ENCODE assay signal across 8 cellular contexts in the genomic region with DNA sequence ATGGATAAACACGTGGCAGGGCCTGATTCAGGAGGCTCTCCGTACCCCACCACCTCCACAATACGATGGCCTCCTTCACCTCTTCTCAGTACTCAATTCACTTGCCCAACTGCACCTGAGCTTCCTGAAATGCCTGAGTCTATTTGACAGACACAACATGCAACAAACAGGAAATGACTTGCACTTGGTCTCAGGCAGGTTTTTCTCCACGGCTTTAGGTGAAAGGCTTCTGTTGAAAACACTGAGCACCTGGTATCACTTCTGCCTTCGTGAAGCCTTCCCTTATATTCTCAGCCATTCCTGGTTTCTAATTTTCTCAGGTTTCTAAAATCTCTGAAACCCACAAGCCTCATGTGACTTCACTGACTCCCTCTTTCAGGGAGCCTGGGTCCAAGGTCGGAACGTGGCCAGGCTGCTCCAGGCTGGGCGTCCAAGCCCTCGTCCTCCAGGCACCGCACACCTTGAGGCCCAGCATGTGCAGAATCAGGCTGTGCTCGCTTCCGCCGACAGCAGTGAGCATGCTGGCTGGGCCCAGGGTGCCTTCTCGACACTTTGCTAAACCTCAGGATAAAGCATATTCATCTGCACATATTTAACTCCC. TPM values are rescaled to one million over a fixed set of nuclear protein-coding genes. Genes with fewer than 3 reads are reported as not detected.
DNase-seq lines count a peak whose midpoint lies in the region; ATAC-seq and TF ChIP-seq lines count a peak whose summit lies in the region.

No MANE protein-coding gene starts in this region.

- intact Hi-C loops in ascending aorta (cut with DNase I), result no loop called here

- 90 to 93% methylated on average over 11 to 14 of the region's 14 CpGs for WGBS in endodermal cell (ENCODE audit: insufficient coverage in 1 of 2, insufficient read length in 1 of 2), 2 experiments

- H3K4me3 ChIP-seq in CD8-positive, alpha-beta memory T cell (ENCODE audit: low read length), result no peak overlapping the region
- H3K4me3 ChIP-seq in OCI-LY3 (ENCODE audit: low read length), result peak overlapping the region; percentile 37
- H3K4me3 ChIP-seq in endodermal cell (ENCODE audit: low read length), result no peak overlapping the region
- no peak overlapping the region for H3K4me3 ChIP-seq in ascending aorta

- H3K9me3 Mint-ChIP-seq in CD8-positive, alpha-beta memory T cell, result peaks cover 0 to 2% (median 0%) of the 10 kb centered on the region in 5 donors
- H3K9me3 Mint-ChIP-seq in endodermal cell, result no peaks in the 10 kb centered on the region

- CTCF ChIA-PET in CD8-positive, alpha-beta memory T cell (lab: Charles Lee), result no interaction called here

- H3K4me1 Mint-ChIP-seq in CD8-positive, alpha-beta memory T cell, result peaks cover 49 to 74% (median 63%) of the 10 kb centered on the region in 3 donors
- peaks cover 48% of the 10 kb centered on the region for H3K4me1 Mint-ChIP-seq in endodermal cell

- H4K20me1 ChIP-seq in OCI-LY3 (ENCODE audit: insufficient read depth, low read length), result peaks cover 57% of the 10 kb centered on the region

- no peaks in the 10 kb centered on the region for H3K27me3 ChIP-seq in CD8-positive, alpha-beta memory T cell (ENCODE audit: insufficient read depth, low read length, poor library complexity, severe bottlenecking)
- H3K27me3 ChIP-seq in OCI-LY3 (ENCODE audit: low read depth, low read length) (no peaks in the 10 kb centered on the region), endodermal cell (ENCODE audit: control insufficient read depth, insufficient read depth, low read length, poor library complexity, severe bottlenecking) (no peaks in the 10 kb centered on the region), ascending aorta (no peaks in the 10 kb centered on the region)

- POLR2A ChIA-PET in CD8-positive, alpha-beta memory T cell (lab: Charles Lee), result no interaction called here

- no peaks in the 10 kb centered on the region for H3K36me3 ChIP-seq in CD8-positive, alpha-beta memory T cell (ENCODE audit: insufficient read depth, low read length)
- H3K36me3 ChIP-seq in OCI-LY3 (replicated peaks; ENCODE audit: low read depth, low read length), result peaks cover 3% of the 10 kb centered on the region
- H3K36me3 ChIP-seq in endodermal cell (ENCODE audit: control insufficient read depth, insufficient read depth, low read length), result no peaks in the 10 kb centered on the region
- H3K36me3 ChIP-seq in ascending aorta, result no peaks in the 10 kb centered on the region

- no peak overlapping the region for H2AFZ ChIP-seq in OCI-LY3 (ENCODE audit: low read depth, low read length)

- peaks cover 42% of the 10 kb centered on the region for H3K4me1 ChIP-seq in CD8-positive, alpha-beta memory T cell (ENCODE audit: insufficient read depth, low read length)
- H3K4me1 ChIP-seq in OCI-LY3 (ENCODE audit: low read length) (peaks cover 28% of the 10 kb centered on the region), endodermal cell (ENCODE audit: control insufficient read depth, insufficient read depth, low read length) (no peaks in the 10 kb centered on the region), ascending aorta (peaks cover 0 to 5% of the 10 kb centered on the region in 2 donors)

- peak in 2 of 5 donors; percentile 47 to 62 for DNase-seq in CD8-positive, alpha-beta memory T cell
- DNase-seq in endodermal cell (no peak), ascending aorta (ENCODE audit: low spot score in 2 of 2) (no peak), SIG-M5 treated with dmso at 0.1 percent for 504 hours (lab: John Stamatoyannopoulos, UW; ENCODE audit: unreplicated experiment) (no peak)

- H3K79me2 ChIP-seq in OCI-LY3 (ENCODE audit: low read length), result peaks cover 97% of the 10 kb centered on the region

- no peak overlapping the region for H3K27ac ChIP-seq in CD8-positive, alpha-beta memory T cell (ENCODE audit: low read depth, low read length)
- H3K27ac ChIP-seq in OCI-LY3 (ENCODE audit: low read length), result peak overlapping the region; percentile 74
- H3K27ac ChIP-seq in endodermal cell (ENCODE audit: low read depth, low read length), result no peak overlapping the region
- H3K27ac ChIP-seq in ascending aorta, result no peak overlapping the region

- H3K36me3 Mint-ChIP-seq in CD8-positive, alpha-beta memory T cell, result no peaks in the 10 kb centered on the region
- H3K36me3 Mint-ChIP-seq in endodermal cell (ENCODE audit: low read depth), result peaks cover 12% of the 10 kb centered on the region

- no peaks in the 10 kb centered on the region for H3K9me3 ChIP-seq in CD8-positive, alpha-beta memory T cell (ENCODE audit: low read length)
- H3K9me3 ChIP-seq in OCI-LY3 (ENCODE audit: insufficient read depth, low read length), result no peaks in the 10 kb centered on the region
- H3K9me3 ChIP-seq in endodermal cell (ENCODE audit: control insufficient read depth, low read length), result no peaks in the 10 kb centered on the region
- no peaks in the 10 kb centered on the region for H3K9me3 ChIP-seq in ascending aorta

- no peak for TF ChIP-seq CTCF in OCI-LY3 (IDR thresholded peaks at IDR 0.05; ENCODE audit: low read depth, low read length)
- no peak for TF ChIP-seq CTCF in endodermal cell (conservative IDR thresholded peaks at IDR 0.05)
- no peak for TF ChIP-seq CTCF in ascending aorta (IDR thresholded peaks at IDR 0.05)

- H3K27ac Mint-ChIP-seq in CD8-positive, alpha-beta memory T cell, result peak overlapping the region; percentile 59 to 88 (median 86)
- peak overlapping the region; percentile 85 for H3K27ac Mint-ChIP-seq in endodermal cell

- H3K9ac ChIP-seq in OCI-LY3 (ENCODE audit: low read length), result peak overlapping the region; percentile 3; the same call in 1 of the 2 replicates
- H3K9ac ChIP-seq in endodermal cell (ENCODE audit: extremely low read depth, low read length, poor library complexity, severe bottlenecking), result no peak overlapping the region

- ATAC-seq in GM21360 (IDR thresholded peaks at IDR 0.05; ENCODE audit: unreplicated experiment) (peak; percentile 57), HG03097 (IDR thresholded peaks at IDR 0.05; ENCODE audit: low FRiP score, unreplicated experiment) (no peak), HG02970 (IDR thresholded peaks at IDR 0.05; ENCODE audit: low FRiP score, unreplicated experiment) (no peak)

- H3K4me3 Mint-ChIP-seq in CD8-positive, alpha-beta memory T cell, result peak overlapping the region in 6 of 7 donors; percentile 13 to 66 (median 44)
- no peak overlapping the region for H3K4me3 Mint-ChIP-seq in endodermal cell

- H3K27me3 Mint-ChIP-seq in CD8-positive, alpha-beta memory T cell, result no peaks in the 10 kb centered on the region
- no peaks in the 10 kb centered on the region for H3K27me3 Mint-ChIP-seq in endodermal cell (ENCODE audit: insufficient read depth)

- peak overlapping the region; percentile 58 for H3K4me2 ChIP-seq in OCI-LY3 (ENCODE audit: low read length)

RNA-seq across cellular contexts. Expression of gene TAF4, which starts 34.7 kb away (rescaled TPM):
- total RNA-seq in CD8-positive, alpha-beta memory T cell, result 10 to 100 TPM; 20.5 to 21.0 TPM
- 1.4 TPM for polyA plus RNA-seq in CD8-positive, alpha-beta memory T cell
- 10 to 100 TPM; 25.5 to 39.9 TPM for total RNA-seq in endodermal cell
- 23.0 TPM for polyA plus RNA-seq in endodermal cell (2013, experiment 1 of 2)
- 24.8 TPM for polyA plus RNA-seq in endodermal cell (2013, experiment 2 of 2)
- 166 TPM for total RNA-seq in ascending aorta
